Comparison of ENCODE assay signal across 1 cellular context in the genomic region with DNA sequence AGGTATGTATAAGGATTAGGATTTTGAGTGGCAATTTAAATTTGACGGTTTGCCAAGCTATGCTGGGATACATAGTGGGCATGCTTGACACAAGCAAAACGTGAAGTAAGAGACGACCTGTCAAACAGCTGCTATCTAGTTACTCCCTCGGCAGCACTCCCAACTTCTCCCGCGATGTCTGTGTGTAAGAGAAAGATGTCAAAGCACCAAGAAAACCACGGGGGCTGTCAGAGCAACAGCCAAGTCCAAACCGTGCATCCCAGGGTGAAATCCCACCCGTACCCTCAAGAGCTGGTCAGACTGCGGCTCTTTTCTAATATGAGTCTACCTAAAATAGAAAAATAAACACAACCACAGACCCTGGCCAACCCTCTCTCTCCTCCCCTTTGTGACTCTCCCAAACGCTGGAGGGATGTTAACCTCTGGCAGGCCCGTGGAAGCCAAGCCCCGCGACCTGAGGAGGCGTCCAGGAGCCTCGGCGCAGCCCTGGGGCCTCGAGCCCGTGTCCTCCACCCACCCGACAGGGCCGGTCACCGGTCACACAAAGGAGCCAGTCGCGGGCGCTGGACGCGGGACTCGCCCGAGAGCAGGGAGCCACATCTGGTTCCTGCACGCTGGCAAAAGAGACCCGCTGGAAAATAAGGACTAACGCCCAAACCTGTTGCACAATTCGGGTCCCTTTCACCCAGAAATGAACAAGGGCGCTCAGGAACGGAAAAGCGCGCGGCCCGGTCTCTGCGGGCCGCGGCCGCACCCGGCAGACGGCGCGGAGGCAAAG.
A peak's percentile ranks its signal among the peaks of the same experiment; 100 is the strongest.
TF ChIP-seq lines count a peak whose summit lies in the region.

No MANE protein-coding gene starts in this region.

TF ChIP-seq in K562, 482 proteins besides CTCF, POLR2A, EP300 and RAD21 (continued from another document):
- TF ChIP-seq, protein P1, sequence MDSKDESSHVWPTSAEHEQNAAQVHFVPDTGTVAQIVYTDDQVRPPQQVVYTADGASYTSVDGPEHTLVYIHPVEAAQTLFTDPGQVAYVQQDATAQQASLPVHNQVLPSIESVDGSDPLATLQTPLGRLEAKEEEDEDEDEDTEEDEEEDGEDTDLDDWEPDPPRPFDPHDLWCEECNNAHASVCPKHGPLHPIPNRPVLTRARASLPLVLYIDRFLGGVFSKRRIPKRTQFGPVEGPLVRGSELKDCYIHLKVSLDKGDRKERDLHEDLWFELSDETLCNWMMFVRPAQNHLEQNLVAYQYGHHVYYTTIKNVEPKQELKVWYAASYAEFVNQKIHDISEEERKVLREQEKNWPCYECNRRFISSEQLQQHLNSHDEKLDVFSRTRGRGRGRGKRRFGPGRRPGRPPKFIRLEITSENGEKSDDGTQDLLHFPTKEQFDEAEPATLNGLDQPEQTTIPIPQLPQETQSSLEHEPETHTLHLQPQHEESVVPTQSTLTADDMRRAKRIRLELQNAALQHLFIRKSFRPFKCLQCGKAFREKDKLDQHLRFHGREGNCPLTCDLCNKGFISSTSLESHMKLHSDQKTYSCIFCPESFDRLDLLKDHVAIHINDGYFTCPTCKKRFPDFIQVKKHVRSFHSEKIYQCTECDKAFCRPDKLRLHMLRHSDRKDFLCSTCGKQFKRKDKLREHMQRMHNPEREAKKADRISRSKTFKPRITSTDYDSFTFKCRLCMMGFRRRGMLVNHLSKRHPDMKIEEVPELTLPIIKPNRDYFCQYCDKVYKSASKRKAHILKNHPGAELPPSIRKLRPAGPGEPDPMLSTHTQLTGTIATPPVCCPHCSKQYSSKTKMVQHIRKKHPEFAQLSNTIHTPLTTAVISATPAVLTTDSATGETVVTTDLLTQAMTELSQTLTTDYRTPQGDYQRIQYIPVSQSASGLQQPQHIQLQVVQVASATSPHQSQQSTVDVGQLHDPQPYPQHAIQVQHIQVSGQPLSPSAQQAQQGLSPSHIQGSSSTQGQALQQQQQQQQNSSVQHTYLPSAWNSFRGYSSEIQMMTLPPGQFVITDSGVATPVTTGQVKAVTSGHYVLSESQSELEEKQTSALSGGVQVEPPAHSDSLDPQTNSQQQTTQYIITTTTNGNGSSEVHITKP (IDR thresholded peaks at IDR 0.05; ENCODE audit: partially characterized antibody): no peak
- TF ChIP-seq HNRNPLL (IDR thresholded peaks at IDR 0.05; ENCODE audit: low read depth, low read length, poor library complexity, severe bottlenecking) (no peak), XRCC3 (IDR thresholded peaks at IDR 0.05) (no peak), ZNF586 (CRISPR knock-in tag; conservative IDR thresholded peaks at IDR 0.05) (no peak), ZNF184 (CRISPR knock-in tag; IDR thresholded peaks at IDR 0.05) (no peak), CEBPG (CRISPR knock-in tag; IDR thresholded peaks at IDR 0.05) (no peak), CEBPG (tag; conservative IDR thresholded peaks at IDR 0.05 in 1 of 2, IDR thresholded peaks at IDR 0.05 in 1 of 2) (no peak), ZNF354B (CRISPR knock-in tag; IDR thresholded peaks at IDR 0.05) (no peak), ATF7 (IDR thresholded peaks at IDR 0.05) (no peak), ZBTB1 (CRISPR knock-in tag; IDR thresholded peaks at IDR 0.05; ENCODE audit: borderline replicate concordance, low read depth) (no peak), ZNF551 (CRISPR knock-in tag; IDR thresholded peaks at IDR 0.05) (no peak), SNRNP70 (optimal IDR thresholded peaks at IDR 0.05; ENCODE audit: low read depth, low read length) (no peak), ZNF584 (CRISPR knock-in tag; IDR thresholded peaks at IDR 0.05; ENCODE audit: low read depth) (no peak), HLTF (IDR thresholded peaks at IDR 0.05) (no peak), HMG20B (CRISPR knock-in tag; IDR thresholded peaks at IDR 0.05) (no peak), PTTG1 (tag; IDR thresholded peaks at IDR 0.05; ENCODE audit: low read depth) (no peak), SAP30 (IDR thresholded peaks at IDR 0.05; ENCODE audit: borderline replicate concordance, insufficient read depth, low read depth, low read length, poor library complexity, severe bottlenecking) (no peak), ZNF146 (CRISPR knock-in tag; IDR thresholded peaks at IDR 0.05; ENCODE audit: unreplicated experiment) (no peak), XRCC4 (IDR thresholded peaks at IDR 0.05; ENCODE audit: extremely low read depth, insufficient read depth, insufficient read length) (no peak), DDX20 (tag; IDR thresholded peaks at IDR 0.05; ENCODE audit: low read depth) (no peak), NCOR1 (IDR thresholded peaks at IDR 0.05) (no peak), BRD4 (IDR thresholded peaks at IDR 0.05) (no peak), CBX2 (IDR thresholded peaks at IDR 0.05; ENCODE audit: insufficient read depth, low read length, poor library complexity, severe bottlenecking) (peak; percentile 59), ZNF408 (CRISPR knock-in tag; IDR thresholded peaks at IDR 0.05; ENCODE audit: low read depth) (no peak), FOXA3 (CRISPR knock-in tag; conservative IDR thresholded peaks at IDR 0.05 in 1 of 2, IDR thresholded peaks at IDR 0.05 in 1 of 2) (no peak)
- TF ChIP-seq, protein P2, sequence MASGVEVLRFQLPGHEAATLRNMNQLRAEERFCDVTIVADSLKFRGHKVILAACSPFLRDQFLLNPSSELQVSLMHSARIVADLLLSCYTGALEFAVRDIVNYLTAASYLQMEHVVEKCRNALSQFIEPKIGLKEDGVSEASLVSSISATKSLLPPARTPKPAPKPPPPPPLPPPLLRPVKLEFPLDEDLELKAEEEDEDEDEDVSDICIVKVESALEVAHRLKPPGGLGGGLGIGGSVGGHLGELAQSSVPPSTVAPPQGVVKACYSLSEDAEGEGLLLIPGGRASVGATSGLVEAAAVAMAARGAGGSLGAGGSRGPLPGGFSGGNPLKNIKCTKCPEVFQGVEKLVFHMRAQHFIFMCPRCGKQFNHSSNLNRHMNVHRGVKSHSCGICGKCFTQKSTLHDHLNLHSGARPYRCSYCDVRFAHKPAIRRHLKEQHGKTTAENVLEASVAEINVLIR (CRISPR knock-in tag; IDR thresholded peaks at IDR 0.05): no peak
- TF ChIP-seq, protein P3, sequence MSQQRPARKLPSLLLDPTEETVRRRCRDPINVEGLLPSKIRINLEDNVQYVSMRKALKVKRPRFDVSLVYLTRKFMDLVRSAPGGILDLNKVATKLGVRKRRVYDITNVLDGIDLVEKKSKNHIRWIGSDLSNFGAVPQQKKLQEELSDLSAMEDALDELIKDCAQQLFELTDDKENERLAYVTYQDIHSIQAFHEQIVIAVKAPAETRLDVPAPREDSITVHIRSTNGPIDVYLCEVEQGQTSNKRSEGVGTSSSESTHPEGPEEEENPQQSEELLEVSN (IDR thresholded peaks at IDR 0.05; ENCODE audit: borderline replicate concordance in 1 of 2, extremely low read depth in 1 of 2, insufficient read depth in 1 of 2, insufficient read length in 1 of 2, low read depth in 1 of 2, low read length in 1 of 2, poor library complexity in 1 of 2, severe bottlenecking in 1 of 2): no peak
- TF ChIP-seq, protein P4, sequence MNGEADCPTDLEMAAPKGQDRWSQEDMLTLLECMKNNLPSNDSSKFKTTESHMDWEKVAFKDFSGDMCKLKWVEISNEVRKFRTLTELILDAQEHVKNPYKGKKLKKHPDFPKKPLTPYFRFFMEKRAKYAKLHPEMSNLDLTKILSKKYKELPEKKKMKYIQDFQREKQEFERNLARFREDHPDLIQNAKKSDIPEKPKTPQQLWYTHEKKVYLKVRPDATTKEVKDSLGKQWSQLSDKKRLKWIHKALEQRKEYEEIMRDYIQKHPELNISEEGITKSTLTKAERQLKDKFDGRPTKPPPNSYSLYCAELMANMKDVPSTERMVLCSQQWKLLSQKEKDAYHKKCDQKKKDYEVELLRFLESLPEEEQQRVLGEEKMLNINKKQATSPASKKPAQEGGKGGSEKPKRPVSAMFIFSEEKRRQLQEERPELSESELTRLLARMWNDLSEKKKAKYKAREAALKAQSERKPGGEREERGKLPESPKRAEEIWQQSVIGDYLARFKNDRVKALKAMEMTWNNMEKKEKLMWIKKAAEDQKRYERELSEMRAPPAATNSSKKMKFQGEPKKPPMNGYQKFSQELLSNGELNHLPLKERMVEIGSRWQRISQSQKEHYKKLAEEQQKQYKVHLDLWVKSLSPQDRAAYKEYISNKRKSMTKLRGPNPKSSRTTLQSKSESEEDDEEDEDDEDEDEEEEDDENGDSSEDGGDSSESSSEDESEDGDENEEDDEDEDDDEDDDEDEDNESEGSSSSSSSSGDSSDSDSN (IDR thresholded peaks at IDR 0.05; ENCODE audit: borderline replicate concordance in 1 of 2, low read depth in 2 of 2, low read length in 2 of 2): peak in 1 of 2 experiments; percentile 17; a peak in 1 of 4 replicates
